In genomic region chr6:5761370-5761769, GRCh38 we compare ENCODE assay signal across 12 cellular contexts.
"Had no signal": no experiment of that assay in that cellular context is flagged by ENCODE, and none has a peak within 500 bp of the region (broad histone marks: within the 10 kb centered on the region; RNA-seq: fewer than 3 reads in every experiment).

No MANE protein-coding gene starts in this region.

- H3K9me3 Mint-ChIP-seq: activated CD4-positive, alpha-beta T cell treated with anti-CD3 and anti-CD28 coated beads, Interleukin-2, amount 10 ng/mL, durations not matched to agents 24 days and 14 days had no signal

- H3K27me3 Mint-ChIP-seq: activated CD4-positive, alpha-beta T cell treated with anti-CD3 and anti-CD28 coated beads, Interleukin-2, amount 10 ng/mL, durations not matched to agents 24 days and 14 days; natural killer cell treated with Interleukin-12 subunit alpha and Interleukin-12 subunit beta and Interleukin-15 and Interleukin-18, amount 100 ng/mL, for 72 hours had no signal

- H3K4me3 Mint-ChIP-seq: activated CD4-positive, alpha-beta T cell treated with anti-CD3 and anti-CD28 coated beads, Interleukin-2, amount 10 ng/mL, durations not matched to agents 24 days and 14 days; natural killer cell treated with Interleukin-12 subunit alpha and Interleukin-12 subunit beta and Interleukin-15 and Interleukin-18, amount 100 ng/mL, for 72 hours had no signal

- ATAC-seq: left colon; natural killer cell treated with Interleukin-12 subunit alpha and Interleukin-12 subunit beta and Interleukin-15 and Interleukin-18, amount 100 ng/mL, for 72 hours; SK-N-SH treated with all-trans-retinoic acid at 6 μM for 48 hours; stimulated activated naive CD8-positive, alpha-beta T cell treated with anti-CD3 and anti-CD28 coated beads, Interleukin-15, Interleukin-2, amounts not matched to agents 100 U/mL and 50 U/mL, for 24 hours had no signal

- H3K4me3 ChIP-seq: testis had no signal

- H3K9me3 ChIP-seq: testis had no signal

- H3K27me3 ChIP-seq: testis had no signal

- H3K27ac ChIP-seq: testis had no signal

- DNase-seq: activated CD4-positive, alpha-beta T cell treated with anti-CD3 and anti-CD28 coated beads, Interleukin-2, amount 10 ng/mL, durations not matched to agents 24 days and 14 days; activated naive CD4-positive, alpha-beta T cell treated with Interleukin-2 at 50 U/mL for 16 hours; left colon; mesenchymal stem cell; occipital lobe; stimulated activated CD4-positive, alpha-beta T cell treated with anti-CD3 and anti-CD28 coated beads, Interleukin-12 subunit alpha, Interleukin-12 subunit beta, amount 100 ng/mL, for 4 hours; stimulated activated CD4-positive, alpha-beta T cell treated with anti-CD3 and anti-CD28 coated beads, Interleukin-2, amount 100 ng/mL, for 48 hours; stimulated activated CD8-positive, alpha-beta memory T cell treated with anti-CD3 and anti-CD28 coated beads, Interleukin-4, amount 100 ng/mL, for 48 hours; stimulated activated naive CD8-positive, alpha-beta T cell treated with anti-CD3 and anti-CD28 coated beads, Interleukin-15, Interleukin-2, amounts not matched to agents 100 U/mL and 50 U/mL, for 24 hours; testis had no signal

- H3K27ac Mint-ChIP-seq: activated CD4-positive, alpha-beta T cell treated with anti-CD3 and anti-CD28 coated beads, Interleukin-2, amount 10 ng/mL, durations not matched to agents 24 days and 14 days; natural killer cell treated with Interleukin-12 subunit alpha and Interleukin-12 subunit beta and Interleukin-15 and Interleukin-18, amount 100 ng/mL, for 72 hours had no signal

- H3K4me1 Mint-ChIP-seq: activated CD4-positive, alpha-beta T cell treated with anti-CD3 and anti-CD28 coated beads, Interleukin-2, amount 10 ng/mL, durations not matched to agents 24 days and 14 days had no signal
